Comparison of ENCODE assay signal across 8 cellular contexts in the genomic region with DNA sequence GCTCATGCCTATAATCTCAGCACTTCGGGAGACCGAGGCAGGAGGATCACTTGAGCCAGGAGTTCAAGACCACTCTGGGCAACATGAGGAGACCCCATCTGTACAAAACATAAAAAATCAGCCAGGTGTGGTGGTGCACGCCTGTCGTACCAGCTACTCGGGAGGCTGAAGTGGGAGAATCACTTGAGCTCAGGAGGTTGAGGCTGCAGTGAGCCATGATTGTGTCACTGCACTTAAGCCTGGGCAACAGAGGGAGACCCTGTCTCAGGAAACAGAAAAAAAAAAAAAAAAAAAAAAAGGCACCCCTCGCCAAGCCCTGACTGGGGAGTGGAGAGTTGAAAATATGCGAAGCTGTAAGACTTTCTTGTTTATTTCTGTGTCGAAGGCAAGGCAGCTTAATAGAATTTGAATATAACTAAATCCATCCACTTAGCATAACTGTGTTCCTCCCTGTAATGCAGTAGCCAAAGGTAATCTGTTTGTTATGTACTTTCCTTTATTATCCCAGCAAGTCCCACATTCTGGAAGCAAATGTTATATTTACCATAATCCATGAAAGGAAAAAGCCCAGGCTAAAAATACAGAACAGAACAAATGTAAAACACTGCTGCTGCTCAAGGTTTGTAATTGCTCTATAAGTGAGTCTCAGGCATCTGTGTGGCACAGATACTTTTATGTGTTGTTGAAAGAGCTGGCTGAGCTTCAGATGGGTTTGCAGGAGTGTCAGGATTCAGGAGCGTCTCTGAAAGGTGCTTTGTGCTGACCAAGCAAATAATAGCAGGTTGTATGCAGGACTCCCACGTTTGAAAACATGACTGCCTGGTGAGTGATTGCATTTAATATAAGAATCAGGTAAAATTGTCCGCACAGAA.
DNase-seq lines count a peak whose midpoint lies in the region; ATAC-seq and TF ChIP-seq lines count a peak whose summit lies in the region.

No MANE protein-coding gene starts in this region.

- no peaks in the 10 kb centered on the region for H3K27me3 ChIP-seq in iPS-18a (ENCODE audit: control insufficient read depth, insufficient read depth, low read length)

- ATAC-seq in GM18505 (IDR thresholded peaks at IDR 0.05; ENCODE audit: unreplicated experiment) (peak; percentile 13), GM21825 (IDR thresholded peaks at IDR 0.05; ENCODE audit: unreplicated experiment) (peak; percentile 22)

- peak overlapping the region; percentile 11 for H3K4me3 ChIP-seq in Jurkat, Clone E6-1 (ENCODE audit: low read length)
- H3K4me3 ChIP-seq in iPS-18a (ENCODE audit: low read length): no peak overlapping the region

- peak overlapping the region; percentile 3 for H3K27ac ChIP-seq in iPS-18a (ENCODE audit: low read length)

- no peaks in the 10 kb centered on the region for H3K9me3 ChIP-seq in iPS-18a (ENCODE audit: control insufficient read depth, low read depth, low read length)

- no peak overlapping the region for H3K9ac ChIP-seq in iPS-18a (ENCODE audit: low read length)

- DNase-seq in Jurkat, Clone E6-1 (ENCODE audit: low read depth, low spot score): no peak
- DNase-seq in DMS 273 (lab: John Stamatoyannopoulos, UW; ENCODE audit: unreplicated experiment) (no peak), DMS53 (lab: John Stamatoyannopoulos, UW) (no peak), NCI-H1694 (lab: John Stamatoyannopoulos, UW) (no peak)
- DNase-seq in central memory CD4-positive, alpha-beta T cell: no peak

- H3K4me1 ChIP-seq in iPS-18a (ENCODE audit: control insufficient read depth, low read depth, low read length): peaks cover 55% of the 10 kb centered on the region

- H3K36me3 ChIP-seq in iPS-18a (ENCODE audit: control insufficient read depth, low read depth, low read length): no peaks in the 10 kb centered on the region

- no peak for TF ChIP-seq POLR2A in GM18505 (IDR thresholded peaks at IDR 0.05; ENCODE audit: borderline replicate concordance, extremely low read depth, insufficient read depth, insufficient read length)
